In genomic region chr9:113701741-113702422, GRCh38 we compare ENCODE assay signal across 32 cellular contexts.
DNase-seq lines count a peak whose midpoint lies in the region; ATAC-seq and TF ChIP-seq lines count a peak whose summit lies in the region.
"Had no signal": no experiment of that assay in that cellular context is flagged by ENCODE, and none has a peak within 500 bp of the region (broad histone marks: within the 10 kb centered on the region; RNA-seq: fewer than 3 reads in every experiment).

No MANE protein-coding gene starts in this region.

- in situ Hi-C loops in mammary epithelial cell (cut with MboI; ENCODE audit: low sequenced_read_pairs in 2 of 2) = no loop called here

- ATAC-seq in WTC11 = peak; percentile 31
- no peak for ATAC-seq in activated CD4-positive, alpha-beta T cell treated with anti-CD3 and anti-CD28 coated beads for 36 hours
- ATAC-seq: activated CD8-positive, alpha-beta T cell treated with anti-CD3 and anti-CD28 coated beads, Interleukin-2, amount 10 ng/mL, durations not matched to agents 7 days and 5 days; esophagus mucosa; left ventricle myocardium superior; right cardiac atrium; stimulated activated naive CD8-positive, alpha-beta T cell treated with anti-CD3 and anti-CD28 coated beads, Interleukin-15, Interleukin-2, amounts not matched to agents 100 U/mL and 50 U/mL, for 24 hours had no signal

- WGBS in mammary epithelial cell (ENCODE audit: low coverage, missing lambda C conversion rate) = 32% methylated on average over 12 of the region's 12 CpGs

- POLR2A ChIA-PET in MCF 10A (lab: Yijun Ruan, JAX) (no interaction called here), WTC11 (lab: Charles Lee) (no interaction called here)
- POLR2A ChIA-PET in activated CD4-positive, alpha-beta T cell treated with anti-CD3 and anti-CD28 coated beads for 36 hours (lab: Charles Lee) = no interaction called here

- TF ChIP-seq CTCF in mammary epithelial cell (conservative IDR thresholded peaks at IDR 0.05 in 1 of 2, IDR thresholded peaks at IDR 0.05 in 1 of 2; ENCODE audit: extremely low read depth in 1 of 2, insufficient read depth in 1 of 2, low read depth in 1 of 2, low read length in 2 of 2) = no peak
- TF ChIP-seq CTCF in MCF 10A (IDR thresholded peaks at IDR 0.05; ENCODE audit: unreplicated experiment) = no peak
- TF ChIP-seq CTCF in WTC11 (IDR thresholded peaks at IDR 0.05) = no peak
- no peak for TF ChIP-seq CTCF in tibial artery (IDR thresholded peaks at IDR 0.05)

- no peaks in the 10 kb centered on the region for H3K79me2 ChIP-seq in mammary epithelial cell (ENCODE audit: insufficient read depth, low read length)

- intact Hi-C loops in mammary epithelial cell (cut with micrococcal nuclease) = no loop called here
- intact Hi-C loops in MCF 10A (cut with micrococcal nuclease) = no loop called here
- intact Hi-C loops in tibial artery (cut with DNase I; ENCODE audit: low total_unique reads) = no loop called here
- intact Hi-C loops in activated CD4-positive, alpha-beta T cell treated with anti-CD3 and anti-CD28 coated beads for 36 hours (cut with DNase I, micrococcal nuclease) = no loop called here

- peak overlapping the region; percentile 6 for H2AFZ ChIP-seq in mammary epithelial cell (ENCODE audit: low read depth, low read length)

- H3K4me3 ChIP-seq in mammary epithelial cell (replicated peaks in 1 of 3; ENCODE audit: insufficient read depth in 1 of 3, low read depth in 2 of 3, low read length in 3 of 3) (no peak overlapping the region), tibial artery (no peak overlapping the region)
- H3K4me3 ChIP-seq: cardiac muscle cell, HAP-1, SJCRH30 had no signal

- H3K4me1 ChIP-seq in mammary epithelial cell (ENCODE audit: insufficient read depth, low read length) (no peaks in the 10 kb centered on the region), tibial artery (no peaks in the 10 kb centered on the region)
- H3K4me1 ChIP-seq: BE2C, HAP-1, SJCRH30 had no signal

- no peaks in the 10 kb centered on the region for H3K27me3 Mint-ChIP-seq in MCF 10A (ENCODE audit: insufficient read depth, unreplicated experiment)
- H3K27me3 Mint-ChIP-seq in WTC11 (ENCODE audit: low read depth) = peaks cover 5% of the 10 kb centered on the region; the same call in 1 of the 2 replicates
- peaks cover 7% of the 10 kb centered on the region for H3K27me3 Mint-ChIP-seq in activated CD4-positive, alpha-beta T cell treated with anti-CD3 and anti-CD28 coated beads for 36 hours

- H4K20me1 ChIP-seq in mammary epithelial cell (ENCODE audit: insufficient read depth, low read length) = no peaks in the 10 kb centered on the region

- H3K27me3 ChIP-seq in mammary epithelial cell (ENCODE audit: insufficient read depth, low read length) (no peaks in the 10 kb centered on the region), tibial artery (peaks cover 0 to 3% of the 10 kb centered on the region in 2 donors)
- H3K27me3 ChIP-seq: BE2C, cardiac muscle cell, neutrophil had no signal

- no peak overlapping the region for H3K9ac ChIP-seq in mammary epithelial cell (ENCODE audit: insufficient read depth, low read length)

- BruUV-seq in mammary epithelial cell (replicated peaks; lab: Mats Ljungman, UMichigan) = no TSS peak
- BruUV-seq in MCF 10A (replicated peaks; lab: Mats Ljungman, UMichigan) = no TSS peak

- H3K36me3 ChIP-seq in mammary epithelial cell (ENCODE audit: insufficient read depth, low read length) (no peaks in the 10 kb centered on the region), tibial artery (no peaks in the 10 kb centered on the region)
- H3K36me3 ChIP-seq: BE2C, cardiac muscle cell, HAP-1, neutrophil, SJCRH30 had no signal

- CTCF ChIA-PET in mammary epithelial cell (lab: Charles Lee; ENCODE audit: low non-redundant PET) (no interaction called here), MCF 10A (lab: Yijun Ruan, JAX) (no interaction called here), WTC11 (lab: Charles Lee) (interaction anchor here (1.5 kb wide), 1 partner anchor 44 kb away, joined by 3 read pairs; no protein-coding TSS in a partner anchor)
- CTCF ChIA-PET in activated CD4-positive, alpha-beta T cell treated with anti-CD3 and anti-CD28 coated beads for 36 hours (lab: Charles Lee) = no interaction called here

- DNase-seq in mammary epithelial cell (no peak), MCF 10A (ENCODE audit: unreplicated experiment) (no peak), WTC11 (ENCODE audit: low spot score) (no peak), fibroblast of peridontal ligament (ENCODE audit: extremely low read depth) (peak; percentile 70), dedifferentiated amniotic fluid mesenchymal stem cell (ENCODE audit: extremely low spot score) (no peak), inferior parietal cortex (ENCODE audit: extremely low spot score) (no peak), tibial artery (no peak)
- DNase-seq in activated CD4-positive, alpha-beta T cell treated with anti-CD3 and anti-CD28 coated beads for 36 hours = no peak
- DNase-seq: activated CD8-positive, alpha-beta T cell treated with anti-CD3 and anti-CD28 coated beads, Interleukin-2, amount 10 ng/mL, durations not matched to agents 7 days and 5 days; aorta; BE2C; CD8-positive, alpha-beta memory T cell; cortex of kidney; hippocampal formation; immature natural killer cell; left ventricle myocardium superior; MV-4-11; NCI-H146; NCI-H2107; NCI-H774; posterior cingulate gyrus; right cardiac atrium; RPMI8226; SJCRH30; stimulated activated CD4-positive, alpha-beta T cell treated with anti-CD3 and anti-CD28 coated beads, Interleukin-1b, Interleukin-23, amount 100 ng/mL, for 48 hours; stimulated activated naive CD8-positive, alpha-beta T cell treated with anti-CD3 and anti-CD28 coated beads, Interleukin-15, Interleukin-2, amounts not matched to agents 100 U/mL and 50 U/mL, for 24 hours; SW 1271 had no signal

- no peak overlapping the region for H3K4me2 ChIP-seq in mammary epithelial cell (ENCODE audit: insufficient read depth, low read depth, low read length)

- H3K9me3 Mint-ChIP-seq in MCF 10A (ENCODE audit: unreplicated experiment) (peaks cover 2% of the 10 kb centered on the region), WTC11 (peaks cover 3% of the 10 kb centered on the region)
- peaks cover under 1% of the 10 kb centered on the region for H3K9me3 Mint-ChIP-seq in activated CD4-positive, alpha-beta T cell treated with anti-CD3 and anti-CD28 coated beads for 36 hours (ENCODE audit: low read depth)
- H3K9me3 Mint-ChIP-seq: activated naive CD4-positive, alpha-beta T cell treated with anti-CD3 and anti-CD28 coated beads, Interleukin-2, amount 50 U/mL, for 24 hours; immature natural killer cell had no signal

- H3K4me3 Mint-ChIP-seq in MCF 10A (ENCODE audit: unreplicated experiment) (no peak overlapping the region), WTC11 (no peak overlapping the region)
- H3K4me3 Mint-ChIP-seq in activated CD4-positive, alpha-beta T cell treated with anti-CD3 and anti-CD28 coated beads for 36 hours = no peak overlapping the region
- H3K4me3 Mint-ChIP-seq: activated CD8-positive, alpha-beta T cell treated with anti-CD3 and anti-CD28 coated beads, Interleukin-2, amount 10 ng/mL, durations not matched to agents 7 days and 5 days; activated naive CD4-positive, alpha-beta T cell treated with anti-CD3 and anti-CD28 coated beads, Interleukin-2, amount 50 U/mL, for 24 hours; CD8-positive, alpha-beta memory T cell; immature natural killer cell had no signal

- peaks cover 12% of the 10 kb centered on the region for H3K9me3 ChIP-seq in mammary epithelial cell (replicated peaks; ENCODE audit: insufficient read depth, low read length)
- no peaks in the 10 kb centered on the region for H3K9me3 ChIP-seq in tibial artery
- H3K9me3 ChIP-seq: BE2C, HAP-1, neutrophil, SJCRH30 had no signal

- dilution Hi-C loops in mammary epithelial cell (cut with HindIII; ENCODE audit: low sequenced_read_pairs) = no loop called here

- H3K27ac ChIP-seq in mammary epithelial cell (ENCODE audit: insufficient read depth, low read depth, low read length) (no peak overlapping the region), tibial artery (no peak overlapping the region)
- H3K27ac ChIP-seq: cardiac muscle cell, neutrophil, SJCRH30 had no signal

- H3K36me3 Mint-ChIP-seq in MCF 10A (ENCODE audit: insufficient read depth, unreplicated experiment) = no peaks in the 10 kb centered on the region
- H3K36me3 Mint-ChIP-seq in WTC11 = peaks cover 1% of the 10 kb centered on the region
- H3K36me3 Mint-ChIP-seq in activated CD4-positive, alpha-beta T cell treated with anti-CD3 and anti-CD28 coated beads for 36 hours (ENCODE audit: low read depth) = no peaks in the 10 kb centered on the region
- H3K36me3 Mint-ChIP-seq: activated naive CD4-positive, alpha-beta T cell treated with anti-CD3 and anti-CD28 coated beads, Interleukin-2, amount 50 U/mL, for 24 hours had no signal

- H3K4me1 Mint-ChIP-seq in MCF 10A (ENCODE audit: insufficient read depth, unreplicated experiment) (no peaks in the 10 kb centered on the region), WTC11 (peaks cover 46% of the 10 kb centered on the region)
- H3K4me1 Mint-ChIP-seq in activated CD4-positive, alpha-beta T cell treated with anti-CD3 and anti-CD28 coated beads for 36 hours = no peaks in the 10 kb centered on the region
- H3K4me1 Mint-ChIP-seq: activated naive CD4-positive, alpha-beta T cell treated with anti-CD3 and anti-CD28 coated beads, Interleukin-2, amount 50 U/mL, for 24 hours had no signal

- no peak overlapping the region for H3K27ac Mint-ChIP-seq in MCF 10A (ENCODE audit: low read depth, unreplicated experiment)
- no peak overlapping the region for H3K27ac Mint-ChIP-seq in WTC11
- no peak overlapping the region for H3K27ac Mint-ChIP-seq in activated CD4-positive, alpha-beta T cell treated with anti-CD3 and anti-CD28 coated beads for 36 hours
- H3K27ac Mint-ChIP-seq: activated CD8-positive, alpha-beta T cell treated with anti-CD3 and anti-CD28 coated beads, Interleukin-2, amount 10 ng/mL, durations not matched to agents 7 days and 5 days; activated naive CD4-positive, alpha-beta T cell treated with anti-CD3 and anti-CD28 coated beads, Interleukin-2, amount 50 U/mL, for 24 hours; CD8-positive, alpha-beta memory T cell had no signal

TF ChIP-seq in WTC11, 78 proteins besides CTCF, POLR2A, EP300 and RAD21:
- no peak for TF ChIP-seq GABPB1 (CRISPR knock-in tag; IDR thresholded peaks at IDR 0.05)
- peak; percentile 57 for TF ChIP-seq ZNF423 (CRISPR knock-in tag; IDR thresholded peaks at IDR 0.05)
TF ChIP-seq in WTC11: peak in this region for 1.
